ENCODE assay signal across 9 cellular contexts in genomic region chr1:218259800-218260199, GRCh38. TPM values are rescaled to one million over a fixed set of nuclear protein-coding genes. Genes with fewer than 3 reads are reported as not detected.
A peak's percentile ranks its signal among the peaks of the same experiment; 100 is the strongest.
DNase-seq lines count a peak whose midpoint lies in the region; ATAC-seq, FAIRE-seq and TF ChIP-seq lines count a peak whose summit lies in the region.
"Had no signal": no experiment of that assay in that cellular context is flagged by ENCODE, and none has a peak within 500 bp of the region (broad histone marks: within the 10 kb centered on the region; RNA-seq: fewer than 3 reads in every experiment).

No MANE protein-coding gene starts in this region.

- H3K36me3 ChIP-seq in breast epithelium: no peaks in the 10 kb centered on the region

- ATAC-seq in HG03280 (IDR thresholded peaks at IDR 0.05; ENCODE audit: unreplicated experiment) (peak; percentile 71), WTC11 (peak; percentile 89)

- no peak overlapping the region for H3K27ac Mint-ChIP-seq in MCF 10A (ENCODE audit: low read depth, unreplicated experiment)
- no peak overlapping the region for H3K27ac Mint-ChIP-seq in WTC11

- H3K27me3 Mint-ChIP-seq in MCF 10A (ENCODE audit: insufficient read depth, unreplicated experiment) (peaks cover 84% of the 10 kb centered on the region), WTC11 (ENCODE audit: low read depth) (no peaks in the 10 kb centered on the region)

- peak; percentile 68 for TF ChIP-seq CTCF in MCF 10A (IDR thresholded peaks at IDR 0.05; ENCODE audit: unreplicated experiment)
- no peak for TF ChIP-seq CTCF in breast epithelium (IDR thresholded peaks at IDR 0.05)
- TF ChIP-seq CTCF in WTC11 (IDR thresholded peaks at IDR 0.05): 0 out of 2 replicates have a peak, but pooled peaks have one; percentile 41

- H3K4me3 Mint-ChIP-seq in MCF 10A (ENCODE audit: unreplicated experiment): no peak overlapping the region
- no peak overlapping the region for H3K4me3 Mint-ChIP-seq in WTC11

- H3K36me3 Mint-ChIP-seq in MCF 10A (ENCODE audit: insufficient read depth, unreplicated experiment): no peaks in the 10 kb centered on the region
- H3K36me3 Mint-ChIP-seq in WTC11: no peaks in the 10 kb centered on the region

- no peaks in the 10 kb centered on the region for H3K4me1 ChIP-seq in breast epithelium

- no peak overlapping the region for H3K4me3 ChIP-seq in breast epithelium

- H3K9me3 Mint-ChIP-seq in MCF 10A (ENCODE audit: unreplicated experiment): no peaks in the 10 kb centered on the region
- H3K9me3 Mint-ChIP-seq in WTC11: no peaks in the 10 kb centered on the region

- peak; percentile 68 for DNase-seq in MCF 10A (ENCODE audit: unreplicated experiment)
- no peak for DNase-seq in breast epithelium (ENCODE audit: low spot score in 2 of 2)
- no peak for DNase-seq in WTC11 (ENCODE audit: low spot score)
- peak; percentile 35 for DNase-seq in urothelium cell line (ENCODE audit: low spot score)
- no peak for DNase-seq in MV-4-11 (lab: John Stamatoyannopoulos, UW)
- DNase-seq in nucleus accumbens (lab: John Stamatoyannopoulos, UW): no peak
- DNase-seq in NCI-H1930 (lab: John Stamatoyannopoulos, UW): no peak
- DNase-seq: effector memory CD4-positive, alpha-beta T cell had no signal

- TF ChIP-seq POLR2A in breast epithelium (IDR thresholded peaks at IDR 0.05): no peak

- CTCF ChIA-PET in MCF 10A (lab: Yijun Ruan, JAX): interaction anchor here (0.6 to 1.8 kb wide), 19 partner anchors 9 to 1506 kb away, joined by 3 to 12 read pairs (median 3); partner anchors contain the start of gene RRP15
- CTCF ChIA-PET in WTC11 (lab: Charles Lee): interaction anchor here (0.6 to 1.7 kb wide), 28 partner anchors 9 to 1553 kb away, joined by 3 to 17 read pairs (median 4); partner anchors contain the start of genes RRP15 and TGFB2

- no TSS peak for BruUV-seq in MCF 10A (replicated peaks; lab: Mats Ljungman, UMichigan)

- no peaks in the 10 kb centered on the region for H3K4me1 Mint-ChIP-seq in MCF 10A (ENCODE audit: insufficient read depth, unreplicated experiment)
- peaks cover 15% of the 10 kb centered on the region for H3K4me1 Mint-ChIP-seq in WTC11

- intact Hi-C loops in MCF 10A (cut with micrococcal nuclease) (loop anchor here (1.0 to 10.0 kb wide), 2 partner anchors 808 to 1155 kb away; no protein-coding TSS in a partner anchor), breast epithelium (cut with DNase I; ENCODE audit: low total_unique reads) (no loop called here)

- H3K9me3 ChIP-seq in breast epithelium: peaks cover 12 to 20% of the 10 kb centered on the region in 2 donors

- no peak for FAIRE-seq in urothelium cell line (lab: Jason Lieb, UNC)

- H3K27ac ChIP-seq in breast epithelium: no peak overlapping the region

- POLR2A ChIA-PET in MCF 10A (lab: Yijun Ruan, JAX) (interaction anchor here (0.6 to 0.7 kb wide), 3 partner anchors 25 to 740 kb away, joined by 3 to 4 read pairs (median 3); partner anchors contain the start of gene RRP15), WTC11 (lab: Charles Lee) (interaction anchor here (0.5 to 1.2 kb wide), 3 partner anchors 25 to 536 kb away, joined by 3 to 6 read pairs (median 5); partner anchors contain the start of gene RRP15)

- no peaks in the 10 kb centered on the region for H3K27me3 ChIP-seq in breast epithelium

TF ChIP-seq in WTC11, 78 proteins besides CTCF, POLR2A, EP300 and RAD21:
- no peak for TF ChIP-seq NFE2L1 (CRISPR knock-in tag; IDR thresholded peaks at IDR 0.05)
- TF ChIP-seq, protein P1, sequence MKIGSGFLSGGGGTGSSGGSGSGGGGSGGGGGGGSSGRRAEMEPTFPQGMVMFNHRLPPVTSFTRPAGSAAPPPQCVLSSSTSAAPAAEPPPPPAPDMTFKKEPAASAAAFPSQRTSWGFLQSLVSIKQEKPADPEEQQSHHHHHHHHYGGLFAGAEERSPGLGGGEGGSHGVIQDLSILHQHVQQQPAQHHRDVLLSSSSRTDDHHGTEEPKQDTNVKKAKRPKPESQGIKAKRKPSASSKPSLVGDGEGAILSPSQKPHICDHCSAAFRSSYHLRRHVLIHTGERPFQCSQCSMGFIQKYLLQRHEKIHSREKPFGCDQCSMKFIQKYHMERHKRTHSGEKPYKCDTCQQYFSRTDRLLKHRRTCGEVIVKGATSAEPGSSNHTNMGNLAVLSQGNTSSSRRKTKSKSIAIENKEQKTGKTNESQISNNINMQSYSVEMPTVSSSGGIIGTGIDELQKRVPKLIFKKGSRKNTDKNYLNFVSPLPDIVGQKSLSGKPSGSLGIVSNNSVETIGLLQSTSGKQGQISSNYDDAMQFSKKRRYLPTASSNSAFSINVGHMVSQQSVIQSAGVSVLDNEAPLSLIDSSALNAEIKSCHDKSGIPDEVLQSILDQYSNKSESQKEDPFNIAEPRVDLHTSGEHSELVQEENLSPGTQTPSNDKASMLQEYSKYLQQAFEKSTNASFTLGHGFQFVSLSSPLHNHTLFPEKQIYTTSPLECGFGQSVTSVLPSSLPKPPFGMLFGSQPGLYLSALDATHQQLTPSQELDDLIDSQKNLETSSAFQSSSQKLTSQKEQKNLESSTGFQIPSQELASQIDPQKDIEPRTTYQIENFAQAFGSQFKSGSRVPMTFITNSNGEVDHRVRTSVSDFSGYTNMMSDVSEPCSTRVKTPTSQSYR (CRISPR knock-in tag; IDR thresholded peaks at IDR 0.05): no peak
- TF ChIP-seq, protein P2, sequence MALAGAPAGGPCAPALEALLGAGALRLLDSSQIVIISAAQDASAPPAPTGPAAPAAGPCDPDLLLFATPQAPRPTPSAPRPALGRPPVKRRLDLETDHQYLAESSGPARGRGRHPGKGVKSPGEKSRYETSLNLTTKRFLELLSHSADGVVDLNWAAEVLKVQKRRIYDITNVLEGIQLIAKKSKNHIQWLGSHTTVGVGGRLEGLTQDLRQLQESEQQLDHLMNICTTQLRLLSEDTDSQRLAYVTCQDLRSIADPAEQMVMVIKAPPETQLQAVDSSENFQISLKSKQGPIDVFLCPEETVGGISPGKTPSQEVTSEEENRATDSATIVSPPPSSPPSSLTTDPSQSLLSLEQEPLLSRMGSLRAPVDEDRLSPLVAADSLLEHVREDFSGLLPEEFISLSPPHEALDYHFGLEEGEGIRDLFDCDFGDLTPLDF (CRISPR knock-in tag; IDR thresholded peaks at IDR 0.05): no peak
- TF ChIP-seq, protein P3, sequence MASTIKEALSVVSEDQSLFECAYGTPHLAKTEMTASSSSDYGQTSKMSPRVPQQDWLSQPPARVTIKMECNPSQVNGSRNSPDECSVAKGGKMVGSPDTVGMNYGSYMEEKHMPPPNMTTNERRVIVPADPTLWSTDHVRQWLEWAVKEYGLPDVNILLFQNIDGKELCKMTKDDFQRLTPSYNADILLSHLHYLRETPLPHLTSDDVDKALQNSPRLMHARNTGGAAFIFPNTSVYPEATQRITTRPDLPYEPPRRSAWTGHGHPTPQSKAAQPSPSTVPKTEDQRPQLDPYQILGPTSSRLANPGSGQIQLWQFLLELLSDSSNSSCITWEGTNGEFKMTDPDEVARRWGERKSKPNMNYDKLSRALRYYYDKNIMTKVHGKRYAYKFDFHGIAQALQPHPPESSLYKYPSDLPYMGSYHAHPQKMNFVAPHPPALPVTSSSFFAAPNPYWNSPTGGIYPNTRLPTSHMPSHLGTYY (CRISPR knock-in tag; IDR thresholded peaks at IDR 0.05): no peak
- TF ChIP-seq SMAD3 (CRISPR knock-in tag; IDR thresholded peaks at IDR 0.05; ENCODE audit: borderline replicate concordance): no peak

RNA-seq across cellular contexts. Expression of gene RRP15, which starts 25.3 kb away (rescaled TPM):
- 65.8 and 83.1 TPM in 2 replicates for total RNA-seq in MCF 10A (2022)
- total RNA-seq in breast epithelium: 1 to 10 TPM; 6.2 to 8.8 (median 7.8) TPM
- 32.3 to 36.0 TPM (median 32.4 TPM) in 3 replicates for total RNA-seq in WTC11 (2021)

Comparison
In these comparisons a context has a peak if more than half of its experiments do, and no peak if none do; other contexts are left out.
1. DNase-seq: peak in MCF 10A (single experiment) and urothelium cell line (single experiment); none in breast epithelium (0 of 2), WTC11 (single experiment), MV-4-11 (single experiment), nucleus accumbens (0 of 56) and NCI-H1930 (0 of 2).
2. CTCF ChIP-seq: peak in MCF 10A (single experiment) and WTC11 (single experiment); none in breast epithelium (0 of 3).